9 cellular contexts compared by ENCODE assay signal in genomic region chr6:33696076-33696475, GRCh38. TPM values are rescaled to one million over a fixed set of nuclear protein-coding genes. Genes with fewer than 3 reads are reported as not detected.
DNase-seq lines count a peak whose midpoint lies in the region; ATAC-seq and TF ChIP-seq lines count a peak whose summit lies in the region.
"Had no signal": no experiment of that assay in that cellular context is flagged by ENCODE, and none has a peak within 500 bp of the region (broad histone marks: within the 10 kb centered on the region; RNA-seq: fewer than 3 reads in every experiment).

No MANE protein-coding gene starts in this region.

- TF ChIP-seq CTCF in Calu3 (IDR thresholded peaks at IDR 0.05; ENCODE audit: unreplicated experiment) (no peak), RWPE2 (IDR thresholded peaks at IDR 0.05; ENCODE audit: poor library complexity, severe bottlenecking) (no peak), sigmoid colon (IDR thresholded peaks at IDR 0.05) (no peak), SK-N-SH (IDR thresholded peaks at IDR 0.05) (no peak)

- H3K9me3 ChIP-seq in RWPE2 (ENCODE audit: severe bottlenecking) (no peaks in the 10 kb centered on the region), sigmoid colon (no peaks in the 10 kb centered on the region), SK-N-SH (no peaks in the 10 kb centered on the region)

- peaks cover 9% of the 10 kb centered on the region for H3K4me1 Mint-ChIP-seq in Calu3 (ENCODE audit: low read depth, unreplicated experiment)
- H3K4me1 Mint-ChIP-seq in effector memory CD8-positive, alpha-beta T cell (ENCODE audit: low read depth in 2 of 2), result peaks cover 27 to 64% of the 10 kb centered on the region in 2 donors

- H3K4me3 ChIP-seq in RWPE2 (ENCODE audit: severe bottlenecking) (no peak overlapping the region), sigmoid colon (no peak overlapping the region), SK-N-SH (ENCODE audit: low read depth in 2 of 2, low read length in 1 of 2) (no peak overlapping the region)

- H3K4me3 Mint-ChIP-seq in Calu3 (ENCODE audit: low read depth, unreplicated experiment), result no peak overlapping the region
- peak overlapping the region in 1 of 2 donors; percentile 74 for H3K4me3 Mint-ChIP-seq in effector memory CD8-positive, alpha-beta T cell

- H3K9me3 Mint-ChIP-seq in Calu3 (ENCODE audit: low read depth, unreplicated experiment), result no peaks in the 10 kb centered on the region
- H3K9me3 Mint-ChIP-seq in effector memory CD8-positive, alpha-beta T cell, result no peaks in the 10 kb centered on the region

- H3K27ac ChIP-seq in RWPE2 (ENCODE audit: poor library complexity, severe bottlenecking) (peak overlapping the region; percentile 60), sigmoid colon (peak overlapping the region in 3 of 4 donors; percentile 4 to 59 (median 13)), SK-N-SH (ENCODE audit: low read depth in 2 of 2, low read length in 1 of 2) (no peak overlapping the region; a peak in 1 of 4 replicates)

- POLR2A ChIA-PET in SK-N-SH (lab: Yijun Ruan, JAX), result interaction anchor here (0.8 to 1.0 kb wide), 2 partner anchors 62 to 116 kb away, joined by 3 read pairs; partner anchors contain the start of gene BAK1

- H3K4me1 ChIP-seq in RWPE2 (ENCODE audit: insufficient read depth, poor library complexity, severe bottlenecking) (peaks cover 39% of the 10 kb centered on the region), sigmoid colon (peaks cover 0 to 39% (median 15%) of the 10 kb centered on the region in 4 donors), SK-N-SH (ENCODE audit: control insufficient read depth in 1 of 2, insufficient read depth in 2 of 2, low read depth in 1 of 2, low read length in 1 of 2) (peaks cover 34 to 47% of the 10 kb centered on the region in 2 experiments; a peak in 3 of 4 replicates)

- H3K9ac ChIP-seq in SK-N-SH, result no peak overlapping the region

- DNase-seq in Calu3 (no peak), RWPE2 (ENCODE audit: low spot score) (no peak), sigmoid colon (no peak), globus pallidus (ENCODE audit: low spot score) (no peak), HuH-7.5 (ENCODE audit: low spot score) (no peak), SK-N-SH (no peak)
- DNase-seq in effector memory CD8-positive, alpha-beta T cell, result no peak

- no peak for TF ChIP-seq EP300 in sigmoid colon (IDR thresholded peaks at IDR 0.05)
- TF ChIP-seq EP300 in SK-N-SH (IDR thresholded peaks at IDR 0.05; ENCODE audit: borderline replicate concordance in 1 of 2, low read depth in 1 of 2, low read length in 1 of 2), result no peak

- peaks cover 97% of the 10 kb centered on the region for H3K36me3 Mint-ChIP-seq in Calu3 (ENCODE audit: insufficient read depth, unreplicated experiment)
- H3K36me3 Mint-ChIP-seq in effector memory CD8-positive, alpha-beta T cell (ENCODE audit: insufficient read depth), result peaks cover 18% of the 10 kb centered on the region

- BruUV-seq in Calu3 (replicated peaks; lab: Mats Ljungman, UMichigan), result TSS peak; percentile 63

- intact Hi-C loops in Calu3 (cut with micrococcal nuclease; ENCODE audit: unreplicated experiment), result no loop called here
- intact Hi-C loops in sigmoid colon (cut with DNase I), result no loop called here

- no peaks in the 10 kb centered on the region for H3K79me2 ChIP-seq in SK-N-SH (ENCODE audit: insufficient read depth)

- no peaks in the 10 kb centered on the region for H3K27me3 ChIP-seq in RWPE2 (ENCODE audit: insufficient read depth, poor library complexity, severe bottlenecking)
- H3K27me3 ChIP-seq in sigmoid colon, result no peaks in the 10 kb centered on the region
- no peaks in the 10 kb centered on the region for H3K27me3 ChIP-seq in SK-N-SH (ENCODE audit: insufficient read depth)

- ATAC-seq in RWPE2 (ENCODE audit: low read depth), result no peak
- ATAC-seq in effector memory CD8-positive, alpha-beta T cell (replicated peaks), result no peak
- ATAC-seq in HG02973 (IDR thresholded peaks at IDR 0.05; ENCODE audit: unreplicated experiment), result no peak

- CTCF ChIA-PET in Calu3 (lab: Charles Lee), result no interaction called here
- CTCF ChIA-PET in SK-N-SH (lab: Yijun Ruan, JAX), result interaction anchor here (1.2 to 4.2 kb wide), 5 partner anchors 11 to 110 kb away, joined by 3 to 19 read pairs (median 12); partner anchors contain the start of gene UQCC2

- H3F3A ChIP-seq in SK-N-SH (replicated peaks; ENCODE audit: insufficient read depth), result peaks cover 10% of the 10 kb centered on the region

- no peak overlapping the region for H2AFZ ChIP-seq in SK-N-SH (ENCODE audit: low read depth)

- TF ChIP-seq RAD21 in SK-N-SH (IDR thresholded peaks at IDR 0.05; ENCODE audit: low read length), result no peak

- H3K36me3 ChIP-seq in RWPE2 (ENCODE audit: low read depth) (peaks cover 98% of the 10 kb centered on the region), sigmoid colon (peaks cover 0 to 66% (median 0%) of the 10 kb centered on the region in 4 donors), SK-N-SH (replicated peaks in 1 of 2; ENCODE audit: control insufficient read depth in 1 of 2, insufficient read depth in 2 of 2, low read length in 1 of 2) (peaks cover 5 to 36% of the 10 kb centered on the region in 2 experiments)

- H3K27ac Mint-ChIP-seq in Calu3 (ENCODE audit: unreplicated experiment), result no peak overlapping the region
- peak overlapping the region; percentile 94 to 98 for H3K27ac Mint-ChIP-seq in effector memory CD8-positive, alpha-beta T cell

- H3K9me2 ChIP-seq in SK-N-SH, result no peaks in the 10 kb centered on the region

- no peaks in the 10 kb centered on the region for H4K20me1 ChIP-seq in SK-N-SH (ENCODE audit: insufficient read depth)

- no peaks in the 10 kb centered on the region for H3K27me3 Mint-ChIP-seq in Calu3 (ENCODE audit: unreplicated experiment)
- H3K27me3 Mint-ChIP-seq in effector memory CD8-positive, alpha-beta T cell, result no peaks in the 10 kb centered on the region

- WGBS in sigmoid colon, 2 donors, result 88% methylated on average over 10 of the region's 10 CpGs
- 95% methylated on average over 8 of the region's 10 CpGs for WGBS in SK-N-SH (ENCODE audit: low lambda C conversion rate)

- H3K4me2 ChIP-seq in SK-N-SH, result no peak overlapping the region

- no peak for TF ChIP-seq POLR2A in sigmoid colon (IDR thresholded peaks at IDR 0.05)

TF ChIP-seq in SK-N-SH, 30 proteins besides CTCF, POLR2A, EP300 and RAD21:
- TF ChIP-seq GATA2 (CRISPR knock-in tag; IDR thresholded peaks at IDR 0.05) (no peak), REST (IDR thresholded peaks at IDR 0.05; ENCODE audit: low read depth, low read length) (no peak), TCF12 (IDR thresholded peaks at IDR 0.05) (no peak), RXRA (IDR thresholded peaks at IDR 0.05; ENCODE audit: borderline replicate concordance, low read depth) (no peak), TEAD4 (IDR thresholded peaks at IDR 0.05; ENCODE audit: borderline replicate concordance, insufficient read depth) (no peak), RFX5 (IDR thresholded peaks at IDR 0.05; ENCODE audit: low read length) (no peak), CHD2 (IDR thresholded peaks at IDR 0.05; ENCODE audit: low read length, partially characterized antibody) (no peak)

RNA-seq across cellular contexts. Expression of gene UQCC2, which starts 15.4 kb away (rescaled TPM):
- total RNA-seq in Calu3 (2022), result 142 and 145 TPM in 2 replicates
- total RNA-seq in sigmoid colon, result 10 to 100 TPM in 3 of 4 donors, 1 to 10 TPM in 1; 9.5 to 34.9 (median 28.7) TPM
- 10 to 100 TPM; 52.3 to 90.9 (median 56.3) TPM for polyA plus RNA-seq in sigmoid colon
- 49.8 and 59.0 TPM in 2 replicates for polyA plus RNA-seq in SK-N-SH (2012; rRNA removed)
- polyA plus RNA-seq in SK-N-SH (2012; cell fraction: cytosol; rRNA removed), result 43.2 and 47.9 TPM in 2 replicates
- 37.4 and 42.0 TPM in 2 replicates for polyA plus RNA-seq in SK-N-SH (2012; cell fraction: nucleus; rRNA removed)

RNA-seq across cellular contexts. Expression of gene IP6K3, which starts 50.6 kb away (rescaled TPM):
- not detected in 2 replicates for total RNA-seq in Calu3 (2022)
- total RNA-seq in sigmoid colon, result 10 to 100 TPM in 1 of 4 donors, 1 to 10 TPM in 3; 4.9 to 10.3 (median 6.4) TPM
- 1 to 10 TPM in 1 of 3 donors, under 1 TPM in 2; 0.46 to 1.1 (median 0.60) TPM for polyA plus RNA-seq in sigmoid colon
- polyA plus RNA-seq in SK-N-SH (2012; rRNA removed), result 0.13 and 0.21 TPM in 2 replicates
- 0.07 and 0.08 TPM in 2 replicates for polyA plus RNA-seq in SK-N-SH (2012; cell fraction: cytosol; rRNA removed)
- polyA plus RNA-seq in SK-N-SH (2012; cell fraction: nucleus; rRNA removed), result 0.18 and 0.32 TPM in 2 replicates
- total RNA-seq: Daoy had no signal

Comparison
In these comparisons a context has a peak if more than half of its experiments do, and no peak if none do; other contexts are left out.
1. H3K27ac ChIP-seq: peak in RWPE2 (single experiment) and sigmoid colon (3 of 4); none in SK-N-SH (0 of 2).